In the genomic region with DNA sequence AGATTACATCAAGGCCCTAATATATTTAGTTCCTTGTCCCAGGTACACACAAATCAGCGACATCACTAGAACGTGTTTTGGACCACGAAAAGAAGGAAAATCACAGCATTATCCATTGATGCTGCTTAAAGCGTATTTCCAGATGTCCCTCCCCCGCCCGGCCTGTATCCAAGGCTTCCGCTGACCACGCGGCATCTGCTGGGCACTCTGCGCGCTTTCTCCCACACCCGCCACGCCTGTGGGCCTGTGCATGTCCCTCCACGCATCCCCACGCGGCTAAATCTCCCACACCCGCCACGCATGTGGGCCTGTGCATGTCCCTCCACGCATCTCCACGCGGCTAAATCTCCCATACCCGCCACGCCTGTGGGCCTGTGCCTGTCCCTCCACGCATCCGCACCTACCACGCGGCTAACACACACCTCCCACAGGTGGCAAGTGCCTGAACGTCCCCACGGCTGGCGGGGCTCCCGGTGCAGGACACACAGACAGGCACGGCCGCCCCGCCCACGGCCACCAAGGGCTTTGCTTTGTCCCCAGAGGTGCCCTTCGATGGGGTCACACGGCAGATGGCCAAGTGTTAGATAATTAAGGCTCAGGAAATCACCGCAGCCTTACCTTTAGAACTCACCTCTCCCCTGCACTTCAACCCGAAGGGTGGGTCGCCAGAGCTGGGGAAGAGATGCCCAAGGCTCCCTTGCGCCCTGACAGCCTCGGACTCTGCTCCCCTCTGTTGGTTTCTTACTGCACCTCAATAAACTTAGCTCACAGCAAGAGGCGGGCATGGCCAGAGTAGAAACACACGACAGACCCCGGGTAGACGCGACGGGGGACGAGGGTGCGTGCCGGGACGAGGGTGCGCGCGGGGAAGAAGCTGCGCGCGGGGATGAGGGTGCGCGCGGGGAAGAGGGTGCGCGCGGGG, we compare ENCODE assay signal across 13 cellular contexts.
"Had no signal": no experiment of that assay in that cellular context is flagged by ENCODE, and none has a peak within 500 bp of the region (broad histone marks: within the 10 kb centered on the region; RNA-seq: fewer than 3 reads in every experiment).

No MANE protein-coding gene starts in this region.

- DNase-seq: activated CD4-positive, alpha-beta T cell treated with anti-CD3 and anti-CD28 coated beads for 1 hour; activated CD4-positive, alpha-beta T cell treated with anti-CD3 and anti-CD28 coated beads, Interleukin-2, amount 50 U/mL, for 48 hours; activated naive CD4-positive, alpha-beta T cell treated with anti-CD3 and anti-CD28 coated beads, Interleukin-2, amount 50 U/mL, for 16 hours; erythroblast; gastrocnemius medialis; mesendoderm; nephron progenitor cell; stimulated activated naive B cell treated with anti-CD40 and anti-IgM and Interleukin-4, amounts not matched to agents 10 μg/mL and 1 μg/mL and 100 μg/mL, for 72 hours; T-helper 9 cell; testis had no signal

- FAIRE-seq: islet of Langerhans had no signal

- H3K36me3 ChIP-seq: gastrocnemius medialis, upper lobe of left lung had no signal

- H3K4me1 ChIP-seq: testis, upper lobe of left lung had no signal

- H3K36me3 Mint-ChIP-seq: stimulated activated naive B cell treated with anti-CD40 and anti-IgM and Interleukin-4, amounts not matched to agents 10 μg/mL and 1 μg/mL and 100 μg/mL, for 72 hours had no signal

- H3K4me1 Mint-ChIP-seq: activated T-helper 17 cell treated with anti-CD3 and anti-CD28 coated beads, Interleukin-2, amount 50 U/mL, for 72 hours; stimulated activated naive B cell treated with anti-CD40 and anti-IgM and Interleukin-4, amounts not matched to agents 10 μg/mL and 1 μg/mL and 100 μg/mL, for 72 hours had no signal

- H3K9me3 ChIP-seq: testis had no signal

- H3K4me3 ChIP-seq: gastrocnemius medialis, upper lobe of left lung had no signal

- H3K27ac ChIP-seq: gastrocnemius medialis, testis, upper lobe of left lung had no signal

- ATAC-seq: activated T-helper 17 cell treated with anti-CD3 and anti-CD28 coated beads, Interleukin-2, amount 50 U/mL, for 72 hours; gastrocnemius medialis; stimulated activated naive B cell treated with anti-CD40 and anti-IgM and Interleukin-4, amounts not matched to agents 10 μg/mL and 1 μg/mL and 100 μg/mL, for 72 hours had no signal

- H3K27me3 ChIP-seq: gastrocnemius medialis, testis, upper lobe of left lung had no signal

- H3K4me3 Mint-ChIP-seq: activated T-helper 17 cell treated with anti-CD3 and anti-CD28 coated beads, Interleukin-2, amount 50 U/mL, for 72 hours; nephron progenitor cell; stimulated activated naive B cell treated with anti-CD40 and anti-IgM and Interleukin-4, amounts not matched to agents 10 μg/mL and 1 μg/mL and 100 μg/mL, for 72 hours had no signal

- H3K9me3 Mint-ChIP-seq: activated T-helper 17 cell treated with anti-CD3 and anti-CD28 coated beads, Interleukin-2, amount 50 U/mL, for 72 hours had no signal

- H3K27ac Mint-ChIP-seq: activated T-helper 17 cell treated with anti-CD3 and anti-CD28 coated beads, Interleukin-2, amount 50 U/mL, for 72 hours; nephron progenitor cell; stimulated activated naive B cell treated with anti-CD40 and anti-IgM and Interleukin-4, amounts not matched to agents 10 μg/mL and 1 μg/mL and 100 μg/mL, for 72 hours had no signal
